In genomic region chr11:115499241-115499799, GRCh38 we compare ENCODE assay signal across 15 cellular contexts. TPM values are rescaled to one million over a fixed set of nuclear protein-coding genes. Genes with fewer than 3 reads are reported as not detected.
DNase-seq lines count a peak whose midpoint lies in the region; ATAC-seq, FAIRE-seq and TF ChIP-seq lines count a peak whose summit lies in the region.
"Had no signal": no experiment of that assay in that cellular context is flagged by ENCODE, and none has a peak within 500 bp of the region (broad histone marks: within the 10 kb centered on the region; RNA-seq: fewer than 3 reads in every experiment).

No MANE protein-coding gene starts in this region.

- no peak overlapping the region for H2BK5ac ChIP-seq in H1 (ENCODE audit: low read depth, low read length)

- H3K9me3 ChIP-seq in right lobe of liver (no peaks in the 10 kb centered on the region), HepG2 (ENCODE audit: low read length) (no peaks in the 10 kb centered on the region), H1 (ENCODE audit: insufficient read depth in 2 of 2, low read depth in 1 of 2, low read length in 1 of 2) (no peaks in the 10 kb centered on the region)
- H3K9me3 ChIP-seq: A549, BE2C had no signal

- H3K23ac ChIP-seq in H1 (ENCODE audit: insufficient read length), result no peak overlapping the region

- no peak overlapping the region for H3K27ac ChIP-seq in right lobe of liver
- no peak overlapping the region for H3K27ac ChIP-seq in HepG2 (ENCODE audit: extremely low read length, insufficient read depth, low read length)
- H3K27ac ChIP-seq in H1 (ENCODE audit: low read depth, low read length), result no peak overlapping the region
- H3K27ac ChIP-seq: A549, C4-2B had no signal

- no peak overlapping the region for H4K91ac ChIP-seq in H1 (replicated peaks; ENCODE audit: insufficient read length, low read length)

- H3K4me3 Mint-ChIP-seq in stimulated activated naive CD8-positive, alpha-beta T cell treated with anti-CD3 and anti-CD28 coated beads, Interleukin-15, amount 100 ng/mL, for 72 hours, result no peak overlapping the region
- H3K4me3 Mint-ChIP-seq: CD4-positive, alpha-beta memory T cell; GM23338 had no signal

- H2AK5ac ChIP-seq in H1 (ENCODE audit: low read depth, low read length), result 0 out of 2 replicates have a peak overlapping the region, but pooled peaks have one; percentile 30

- no peaks in the 10 kb centered on the region for H3K27me3 ChIP-seq in right lobe of liver
- no peaks in the 10 kb centered on the region; a peak in 1 of 5 replicates for H3K27me3 ChIP-seq in HepG2 (ENCODE audit: control insufficient read depth in 1 of 2, insufficient read depth in 2 of 2, low read length in 2 of 2)
- H3K27me3 ChIP-seq in H1 (replicated peaks in 1 of 4; ENCODE audit: control insufficient read depth in 3 of 4, extremely low read depth in 1 of 4, insufficient read depth in 3 of 4, low read length in 3 of 4), result peaks cover 12 to 41% (median 35%) of the 10 kb centered on the region in 4 experiments
- H3K27me3 ChIP-seq: BE2C had no signal

- in situ Hi-C loops in HepG2 (cut with HindIII; ENCODE audit: extremely low pct_ligation_motif_present, low pct_unique_long_range_greater_than_20kb), result no loop called here

- no peak overlapping the region for H4K8ac ChIP-seq in H1 (ENCODE audit: extremely low read depth, insufficient read depth, low read length)

- POLR2A ChIA-PET in HepG2 (lab: Yijun Ruan, JAX), result interaction anchor here (0.7 kb wide), 1 partner anchor 16 kb away, joined by 3 read pairs; no protein-coding TSS in a partner anchor
- POLR2A ChIA-PET in H1 (lab: Charles Lee; ENCODE audit: partially characterized antibody), result no interaction called here

- H2BK15ac ChIP-seq in H1 (ENCODE audit: low read length), result no peak overlapping the region

- no peak overlapping the region for H3K27ac Mint-ChIP-seq in stimulated activated naive CD8-positive, alpha-beta T cell treated with anti-CD3 and anti-CD28 coated beads, Interleukin-15, amount 100 ng/mL, for 72 hours
- H3K27ac Mint-ChIP-seq: CD4-positive, alpha-beta memory T cell; GM23338; H9 had no signal

- H3K79me2 ChIP-seq in HepG2 (ENCODE audit: insufficient read depth, low read length) (peaks cover 90% of the 10 kb centered on the region), H1 (ENCODE audit: control insufficient read depth in 1 of 2, insufficient read depth in 2 of 2, low read length in 2 of 2) (no peaks in the 10 kb centered on the region)

- no peak for TF ChIP-seq CTCF in right lobe of liver (IDR thresholded peaks at IDR 0.05)
- no peak for TF ChIP-seq CTCF in HepG2 (CRISPR knock-in tag; IDR thresholded peaks at IDR 0.05)
- no peak for TF ChIP-seq CTCF in H1 (IDR thresholded peaks at IDR 0.05; ENCODE audit: control extremely low read depth in 1 of 3, insufficient read depth in 1 of 3, low read depth in 1 of 3, low read length in 3 of 3)

- WGBS in right lobe of liver (ENCODE audit: insufficient coverage, low coverage, low lambda C conversion rate, missing lambda C conversion rate), result 22% methylated on average over 4 of the region's 4 CpGs
- 93% methylated on average over 4 of the region's 4 CpGs for WGBS in HepG2 (ENCODE audit: low lambda C conversion rate)
- 92% methylated on average over 4 of the region's 4 CpGs; no CpG with 5 or more reads in 1 of the 2 experiments for WGBS in H1 (ENCODE audit: extremely low coverage in 1 of 2, insufficient coverage in 1 of 2, insufficient read length in 1 of 2, insufficient replicate concordance in 2 of 2, low coverage in 1 of 2, low lambda C conversion rate in 2 of 2, missing lambda C conversion rate in 1 of 2), 2 experiments

- peaks cover 20% of the 10 kb centered on the region for H3K23me2 ChIP-seq in H1 (ENCODE audit: low read depth, low read length)

- H3K36me3 ChIP-seq in right lobe of liver, result no peaks in the 10 kb centered on the region
- H3K36me3 ChIP-seq in HepG2 (replicated peaks in 1 of 2; ENCODE audit: control insufficient read depth in 1 of 2, insufficient read depth in 2 of 2, low read length in 2 of 2), result 0 out of 5 replicates have a peak, but pooled peaks cover 0 to 1% of the 10 kb centered on the region in 2 experiments
- H3K36me3 ChIP-seq in H1 (ENCODE audit: control insufficient read depth in 2 of 4, insufficient read depth in 4 of 4, low read length in 3 of 4), result no peaks in the 10 kb centered on the region

- DNase-seq in right lobe of liver (peak in 2 of 3 donors; percentile 60 to 61), HepG2 (ENCODE audit: low spot score) (no peak), NCI-H69 (lab: John Stamatoyannopoulos, UW) (peak; percentile 27), H1 (ENCODE audit: low read depth in 1 of 2, low spot score in 2 of 2) (no peak)
- DNase-seq in stimulated activated naive CD8-positive, alpha-beta T cell treated with anti-CD3 and anti-CD28 coated beads, Interleukin-15, amount 100 ng/mL, for 72 hours, result no peak
- DNase-seq: BE2C; CD4-positive, alpha-beta memory T cell; DMS153; H9 had no signal

- H3K4me2 ChIP-seq in HepG2 (ENCODE audit: low read depth, low read length) (no peak overlapping the region), H1 (ENCODE audit: insufficient read depth in 1 of 2, low read depth in 2 of 2, low read length in 2 of 2) (no peak overlapping the region)
- H3K4me2 ChIP-seq: A549 had no signal

- no TSS peak for BruUV-seq in HepG2 (replicated peaks; lab: Mats Ljungman, UMichigan)

- intact Hi-C loops in right lobe of liver (cut with DNase I), result no loop called here
- intact Hi-C loops in HepG2 (cut with micrococcal nuclease; ENCODE audit: unreplicated experiment), result no loop called here

- TF ChIP-seq POLR2A in right lobe of liver (IDR thresholded peaks at IDR 0.05), result no peak
- TF ChIP-seq POLR2A in HepG2 (IDR thresholded peaks at IDR 0.05; ENCODE audit: insufficient read depth in 1 of 2, low read depth in 2 of 2, low read length in 2 of 2), result no peak
- TF ChIP-seq POLR2A in H1 (IDR thresholded peaks at IDR 0.05; ENCODE audit: control extremely low read depth in 1 of 2, low read depth in 2 of 2, low read length in 2 of 2), result no peak

- peaks cover 4% of the 10 kb centered on the region; the same call in 1 of the 2 replicates for H3K79me1 ChIP-seq in H1 (ENCODE audit: low read depth, low read length)

- H2BK12ac ChIP-seq in H1 (ENCODE audit: low read depth, low read length), result no peak overlapping the region

- no peaks in the 10 kb centered on the region for H3K9me3 Mint-ChIP-seq in stimulated activated naive CD8-positive, alpha-beta T cell treated with anti-CD3 and anti-CD28 coated beads, Interleukin-15, amount 100 ng/mL, for 72 hours
- H3K9me3 Mint-ChIP-seq: GM23338, H9 had no signal

- H3K4me1 ChIP-seq in right lobe of liver (peaks cover 0 to 57% (median 8%) of the 10 kb centered on the region in 4 donors), HepG2 (ENCODE audit: insufficient read depth, low read length) (peaks cover 63% of the 10 kb centered on the region), H1 (replicated peaks in 1 of 4; ENCODE audit: control insufficient read depth in 3 of 4, insufficient read depth in 4 of 4, low read length in 3 of 4) (peaks cover 7 to 19% (median 16%) of the 10 kb centered on the region in 4 experiments; a peak in 6 of 7 replicates)

- H3K9ac ChIP-seq in HepG2 (ENCODE audit: insufficient read depth, low read depth, low read length), result no peak overlapping the region
- no peak overlapping the region for H3K9ac ChIP-seq in H1 (replicated peaks in 1 of 4; ENCODE audit: extremely low read depth in 1 of 4, low read depth in 3 of 4, low read length in 3 of 4)

- peaks cover 9% of the 10 kb centered on the region for H3K4me1 Mint-ChIP-seq in stimulated activated naive CD8-positive, alpha-beta T cell treated with anti-CD3 and anti-CD28 coated beads, Interleukin-15, amount 100 ng/mL, for 72 hours
- H3K4me1 Mint-ChIP-seq: CD4-positive, alpha-beta memory T cell had no signal

- no peak overlapping the region for H3K14ac ChIP-seq in H1 (ENCODE audit: insufficient read length)

- no peak for FAIRE-seq in HepG2 (lab: Jason Lieb, UNC)
- no peak for FAIRE-seq in H1 (lab: Jason Lieb, UNC)
- FAIRE-seq: A549, GM12891, HTR-8/SVneo had no signal

- ATAC-seq in right lobe of liver (no peak), HepG2 (no peak), GM19467 (IDR thresholded peaks at IDR 0.05; ENCODE audit: unreplicated experiment) (no peak)
- ATAC-seq in stimulated activated naive CD8-positive, alpha-beta T cell treated with anti-CD3 and anti-CD28 coated beads, Interleukin-15, amount 100 ng/mL, for 72 hours, result no peak
- ATAC-seq: A549, GM23338 had no signal

- no peak overlapping the region for H3K4ac ChIP-seq in H1 (replicated peaks; ENCODE audit: insufficient read length, low read depth, low read length)

- H3K27me3 Mint-ChIP-seq in stimulated activated naive CD8-positive, alpha-beta T cell treated with anti-CD3 and anti-CD28 coated beads, Interleukin-15, amount 100 ng/mL, for 72 hours, result peaks cover 42% of the 10 kb centered on the region

- no peak overlapping the region for H2BK120ac ChIP-seq in H1 (replicated peaks; ENCODE audit: low read depth, low read length)

- TF ChIP-seq RAD21 in HepG2 (CRISPR knock-in tag; IDR thresholded peaks at IDR 0.05) (no peak), H1 (IDR thresholded peaks at IDR 0.05 in 1 of 2, conservative IDR thresholded peaks at IDR 0.05 in 1 of 2; ENCODE audit: low read depth in 2 of 2, low read length in 2 of 2) (no peak)

- peaks cover 4% of the 10 kb centered on the region; the same call in 1 of the 2 replicates for H4K20me1 ChIP-seq in HepG2 (ENCODE audit: insufficient read depth, low read length)
- H4K20me1 ChIP-seq in H1 (replicated peaks in 1 of 2; ENCODE audit: control insufficient read depth in 1 of 2, insufficient read depth in 2 of 2, low read length in 2 of 2), result peaks cover 6 to 11% of the 10 kb centered on the region in 2 experiments

- CTCF ChIA-PET in HepG2 (lab: Yijun Ruan, JAX; ENCODE audit: low intra/inter-chr PET ratio, low total read pairs) (no interaction called here), H1 (lab: Charles Lee; ENCODE audit: partially characterized antibody) (interaction anchor here (1.0 kb wide), 1 partner anchor 78 kb away, joined by 3 read pairs; no protein-coding TSS in a partner anchor)

- H3K4me3 ChIP-seq in right lobe of liver (no peak overlapping the region), HepG2 (replicated peaks in 1 of 3; ENCODE audit: insufficient read depth in 1 of 3, low read depth in 2 of 3, low read length in 3 of 3) (no peak overlapping the region), H1 (ENCODE audit: extremely low read depth in 1 of 4, insufficient read depth in 2 of 4, low read depth in 3 of 4, low read length in 4 of 4) (no peak overlapping the region)
- H3K4me3 ChIP-seq: A549 had no signal

- H3K18ac ChIP-seq in H1 (ENCODE audit: extremely low read depth, low read length), result no peak overlapping the region

- H3K56ac ChIP-seq in H1 (replicated peaks; ENCODE audit: insufficient read length, low read depth, low read length), result no peak overlapping the region

- no peak overlapping the region for H4K5ac ChIP-seq in H1 (ENCODE audit: insufficient read length, low read depth, low read length)

- no peak overlapping the region for H2AFZ ChIP-seq in HepG2 (ENCODE audit: low read length)
- H2AFZ ChIP-seq in H1 (ENCODE audit: low read length), result no peak overlapping the region
- H2AFZ ChIP-seq: GM23338 had no signal

- no peak overlapping the region for H2BK20ac ChIP-seq in H1 (ENCODE audit: low read length)

- TF ChIP-seq EP300 in HepG2 (IDR thresholded peaks at IDR 0.05; ENCODE audit: low read depth in 2 of 2, low read length in 2 of 2), result no peak
- no peak for TF ChIP-seq EP300 in HepG2 (CRISPR knock-in tag; IDR thresholded peaks at IDR 0.05; ENCODE audit: borderline replicate concordance)
- no peak for TF ChIP-seq EP300 in H1 (IDR thresholded peaks at IDR 0.05; ENCODE audit: borderline replicate concordance in 1 of 2, low read depth in 2 of 2, low read length in 2 of 2)

RNA-seq across cellular contexts. Expression of gene CADM1, which starts 4.9 kb away (rescaled TPM):
- 10 to 100 TPM; 21.1 to 56.7 (median 30.6) TPM for total RNA-seq in right lobe of liver
- 62.2 and 122 TPM in 2 replicates for total RNA-seq in HepG2 (2016; rRNA removed; fragmentation: Illumina TruSeq; extraction: Trizol)
- total RNA-seq in HepG2 (2016; cell fraction: cytosol; rRNA removed; fragmentation: Illumina TruSeq; extraction: Trizol; ENCODE audit: low read depth), result 20.6 and 22.4 TPM in 2 replicates
- 50.3 and 115 TPM in 2 replicates for total RNA-seq in HepG2 (2016; cell fraction: insoluble cytoplasmic fraction; rRNA removed; fragmentation: Illumina TruSeq; extraction: Trizol)
- 22.9 and 28.5 TPM in 2 replicates for total RNA-seq in HepG2 (2016; cell fraction: membrane; rRNA removed; fragmentation: Illumina TruSeq; extraction: Trizol)
- total RNA-seq in HepG2 (2016; cell fraction: nucleus; rRNA removed; fragmentation: Illumina TruSeq; extraction: Trizol), result 159 and 163 TPM in 2 replicates
- 61.6 and 71.3 TPM in 2 replicates for polyA plus RNA-seq in HepG2 (2011; rRNA removed)
- polyA plus RNA-seq in HepG2 (2011; cell fraction: cytosol; rRNA removed), result 52.5 and 58.8 TPM in 2 replicates
- polyA plus RNA-seq in HepG2 (2011; cell fraction: nucleus; rRNA removed), result 32.4 and 35.9 TPM in 2 replicates
- 84.1 and 86.8 TPM in 2 replicates for polyA plus RNA-seq in HepG2 (2012)
- 8.7 and 9.1 TPM in 2 replicates for polyA plus RNA-seq in HepG2 (2016; cell fraction: cytosol; fragmentation: Illumina TruSeq; extraction: Trizol; ENCODE audit: low read depth)
- polyA plus RNA-seq in HepG2 (2016; cell fraction: insoluble cytoplasmic fraction; fragmentation: Illumina TruSeq; extraction: Trizol; ENCODE audit: low read depth), result 40.6 and 51.1 TPM in 2 replicates
- polyA plus RNA-seq in HepG2 (2016; cell fraction: membrane; fragmentation: Illumina TruSeq; extraction: Trizol; ENCODE audit: low read depth), result 8.6 and 11.4 TPM in 2 replicates
- 126 and 127 TPM in 2 replicates for polyA plus RNA-seq in HepG2 (2016; cell fraction: nucleus; fragmentation: Illumina TruSeq; extraction: Trizol; ENCODE audit: insufficient read depth, low read depth)
- polyA minus RNA-seq in HepG2 (2011; rRNA and poly(A)+ RNA removed; ENCODE audit: low replicate concordance), result 78.2 TPM in 1 of 2 replicates, not detected in the other
- 56.0 and 62.6 TPM in 2 replicates for polyA minus RNA-seq in HepG2 (2011; cell fraction: cytosol; rRNA and poly(A)+ RNA removed)
- polyA minus RNA-seq in HepG2 (2011; cell fraction: nucleus; rRNA and poly(A)+ RNA removed), result 161 and 188 TPM in 2 replicates
- 25.3 and 29.3 TPM in 2 replicates for total RNA-seq in H1 (2021; fragmentation: NEBNext Ultra II Directional; extraction: Animal tissue kit (Norgen Biotek cat#: 25700))
- polyA plus RNA-seq in H1 (2011; rRNA removed), result 8.3 and 9.6 TPM in 2 replicates
- 12.8 TPM for polyA plus RNA-seq in H1 (2011; cell fraction: cytosol; rRNA removed)
- 20.1 TPM for polyA plus RNA-seq in H1 (2011; cell fraction: nucleus; rRNA removed)
- 14.8 to 19.0 TPM (median 15.7 TPM) in 4 replicates for polyA plus RNA-seq in H1 (2012, experiment 1 of 2)
- polyA plus RNA-seq in H1 (2012, experiment 2 of 2), result 2.3 TPM
- polyA plus RNA-seq in H1 (2013, experiment 1 of 2), result 31.9 TPM
- 32.4 TPM for polyA plus RNA-seq in H1 (2013, experiment 2 of 2)
- polyA minus RNA-seq in H1 (2011; rRNA and poly(A)+ RNA removed), result 35.1 and 35.8 TPM in 2 replicates
- 10.9 TPM for polyA minus RNA-seq in H1 (2011; cell fraction: cytosol; rRNA and poly(A)+ RNA removed)
- polyA minus RNA-seq in H1 (2011; cell fraction: nucleus; rRNA and poly(A)+ RNA removed), result 46.8 TPM

Comparison
In these comparisons a context has a peak if more than half of its experiments do, and no peak if none do; other contexts are left out.
1. DNase-seq: peak in right lobe of liver (2 of 3) and NCI-H69 (single experiment); none in HepG2 (single experiment), H1 (0 of 2) and stimulated activated naive CD8-positive, alpha-beta T cell treated with anti-CD3 and anti-CD28 coated beads, Interleukin-15, amount 100 ng/mL, for 72 hours (0 of 2).